In genomic region chr3:75294124-75294523, GRCh38 we compare ENCODE assay signal across 8 cellular contexts.
DNase-seq lines count a peak whose midpoint lies in the region; ATAC-seq, FAIRE-seq and TF ChIP-seq lines count a peak whose summit lies in the region.

No MANE protein-coding gene starts in this region.

- H3K27ac ChIP-seq in MM.1S (ENCODE audit: low read length) (no peak overlapping the region), left lung (no peak overlapping the region)

- H3K9me3 ChIP-seq in MM.1S (replicated peaks; ENCODE audit: insufficient read depth, low read length), result no peaks in the 10 kb centered on the region
- H3K9me3 ChIP-seq in left lung, result no peaks in the 10 kb centered on the region

- H2AFZ ChIP-seq in MM.1S (ENCODE audit: low read length), result no peak overlapping the region

- H3K4me1 ChIP-seq in MM.1S (ENCODE audit: low read length), result no peaks in the 10 kb centered on the region
- H3K4me1 ChIP-seq in left lung, result no peaks in the 10 kb centered on the region

- H3K4me3 Mint-ChIP-seq in stimulated activated naive CD8-positive, alpha-beta T cell treated with anti-CD3 and anti-CD28 coated beads, Interleukin-15, amount 100 ng/mL, for 72 hours, result no peak overlapping the region

- H3K4me3 ChIP-seq in MM.1S (ENCODE audit: low read length) (no peak overlapping the region), cardiac fibroblast (replicated peaks in 1 of 2; ENCODE audit: low read depth in 2 of 2, low read length in 2 of 2) (no peak overlapping the region), left lung (no peak overlapping the region)

- intact Hi-C loops in left lung (cut with DNase I), result no loop called here

- peak; percentile 64 for TF ChIP-seq CTCF in MM.1S (IDR thresholded peaks at IDR 0.05; ENCODE audit: low read length)
- TF ChIP-seq CTCF in cardiac fibroblast (IDR thresholded peaks at IDR 0.05; ENCODE audit: low read depth, low read length), result peak; percentile 54
- peak; percentile 59 to 63 for TF ChIP-seq CTCF in left lung (IDR thresholded peaks at IDR 0.05)

- H3K27me3 ChIP-seq in MM.1S (replicated peaks; ENCODE audit: insufficient read depth, low read length), result no peaks in the 10 kb centered on the region
- H3K27me3 ChIP-seq in left lung, result no peaks in the 10 kb centered on the region

- no peaks in the 10 kb centered on the region for H3K4me1 Mint-ChIP-seq in stimulated activated naive CD8-positive, alpha-beta T cell treated with anti-CD3 and anti-CD28 coated beads, Interleukin-15, amount 100 ng/mL, for 72 hours

- peak; percentile 68 for ATAC-seq in GM19324 (IDR thresholded peaks at IDR 0.05; ENCODE audit: low FRiP score, unreplicated experiment)
- ATAC-seq in left lung, result peak; percentile 100
- no peak for ATAC-seq in stimulated activated naive CD8-positive, alpha-beta T cell treated with anti-CD3 and anti-CD28 coated beads, Interleukin-15, amount 100 ng/mL, for 72 hours

- peak; percentile 55 for FAIRE-seq in urothelium cell line (lab: Jason Lieb, UNC)

- H3K9me2 ChIP-seq in MM.1S (replicated peaks; ENCODE audit: insufficient read depth, low read length), result no peaks in the 10 kb centered on the region

- DNase-seq in CD1c-positive myeloid dendritic cell (ENCODE audit: extremely low spot score) (peak; percentile 48), MM.1S (peak; percentile 33), cardiac fibroblast (ENCODE audit: low read depth in 2 of 2) (peak; percentile 35 to 40), left lung (peak; percentile 33 to 45), urothelium cell line (ENCODE audit: low spot score) (peak; percentile 45)
- DNase-seq in activated effector memory CD4-positive, alpha-beta T cell treated with Interleukin-2 at 50 U/mL for 16 hours, result no peak
- no peak for DNase-seq in stimulated activated naive CD8-positive, alpha-beta T cell treated with anti-CD3 and anti-CD28 coated beads, Interleukin-15, amount 100 ng/mL, for 72 hours

- H3K36me3 ChIP-seq in MM.1S (replicated peaks; ENCODE audit: insufficient read depth, low read length) (no peaks in the 10 kb centered on the region), left lung (no peaks in the 10 kb centered on the region)

- H3K79me2 ChIP-seq in MM.1S (ENCODE audit: low read length), result no peaks in the 10 kb centered on the region

- H3F3A ChIP-seq in MM.1S (ENCODE audit: insufficient read depth, low read length), result no peaks in the 10 kb centered on the region

- no peak overlapping the region for H3K9ac ChIP-seq in MM.1S (ENCODE audit: low read length)

- no peak overlapping the region for H3K27ac Mint-ChIP-seq in stimulated activated naive CD8-positive, alpha-beta T cell treated with anti-CD3 and anti-CD28 coated beads, Interleukin-15, amount 100 ng/mL, for 72 hours

- no peak overlapping the region for H3K4me2 ChIP-seq in MM.1S (ENCODE audit: low read depth, low read length)

- H3K9me3 Mint-ChIP-seq in stimulated activated naive CD8-positive, alpha-beta T cell treated with anti-CD3 and anti-CD28 coated beads, Interleukin-15, amount 100 ng/mL, for 72 hours, result peaks cover 0 to 15% of the 10 kb centered on the region in 2 donors

- peaks cover 8% of the 10 kb centered on the region for H3K27me3 Mint-ChIP-seq in stimulated activated naive CD8-positive, alpha-beta T cell treated with anti-CD3 and anti-CD28 coated beads, Interleukin-15, amount 100 ng/mL, for 72 hours

- no peaks in the 10 kb centered on the region for H4K20me1 ChIP-seq in MM.1S (ENCODE audit: insufficient read depth, low read length)

Comparison
In these comparisons a context has a peak if more than half of its experiments do, and no peak if none do; other contexts are left out.
1. DNase-seq: peak in CD1c-positive myeloid dendritic cell (single experiment), MM.1S (single experiment), cardiac fibroblast (2 of 2), left lung (2 of 2) and urothelium cell line (single experiment); none in activated effector memory CD4-positive, alpha-beta T cell treated with Interleukin-2 at 50 U/mL for 16 hours (single experiment) and stimulated activated naive CD8-positive, alpha-beta T cell treated with anti-CD3 and anti-CD28 coated beads, Interleukin-15, amount 100 ng/mL, for 72 hours (0 of 2).
2. Peak in every context shown above with its lines, with median percentiles within 50 percentile points of each other: CTCF ChIP-seq.